Comparison of ENCODE assay signal across 9 cellular contexts in the genomic region with DNA sequence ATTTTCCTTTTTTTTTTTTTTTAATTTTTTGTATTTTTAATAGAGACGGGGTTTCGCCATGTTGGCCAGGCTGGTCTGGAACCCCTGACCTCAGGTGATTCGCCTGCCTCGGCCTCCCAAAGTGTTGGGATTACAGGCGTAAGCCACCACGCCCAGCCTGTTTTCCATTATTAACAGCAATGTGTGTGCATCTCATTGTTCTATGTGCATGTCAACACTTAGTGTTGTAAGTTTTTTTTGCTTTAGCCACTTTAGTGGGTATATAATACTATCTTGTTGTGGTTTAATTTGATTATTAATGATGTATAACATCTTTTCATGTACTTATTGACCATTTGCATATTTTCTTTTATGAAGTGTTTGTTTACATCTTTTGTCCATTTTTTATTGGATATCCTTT. TPM values are rescaled to one million over a fixed set of nuclear protein-coding genes. Genes with fewer than 3 reads are reported as not detected.
"Had no signal": no experiment of that assay in that cellular context is flagged by ENCODE, and none has a peak within 500 bp of the region (broad histone marks: within the 10 kb centered on the region; RNA-seq: fewer than 3 reads in every experiment).

No MANE protein-coding gene starts in this region.

- H3K4me2 ChIP-seq: KMS-11 had no signal

- H3K4me3 ChIP-seq: GM23248, HAP-1 had no signal

- H3K27ac ChIP-seq: GM23248, KMS-11 had no signal

- ATAC-seq: HCT116 had no signal

- H3K9me3 ChIP-seq: HAP-1 had no signal

- FAIRE-seq: HTR-8/SVneo had no signal

- DNase-seq: GM23248, GOT3, H7, KBM-7 had no signal

- H3K36me3 ChIP-seq: HAP-1 had no signal

- H3K4me1 ChIP-seq: HAP-1 had no signal

RNA-seq across cellular contexts. Expression of a gene that starts 32.8 kb away (rescaled TPM):
- polyA plus RNA-seq: GM23248, IgD-negative memory B cell had no signal

RNA-seq across cellular contexts. Expression of a gene that starts 42.0 kb away (rescaled TPM):
- polyA plus RNA-seq: GM23248, IgD-negative memory B cell had no signal
